ENCODE assay signal across 8 cellular contexts in the genomic region with DNA sequence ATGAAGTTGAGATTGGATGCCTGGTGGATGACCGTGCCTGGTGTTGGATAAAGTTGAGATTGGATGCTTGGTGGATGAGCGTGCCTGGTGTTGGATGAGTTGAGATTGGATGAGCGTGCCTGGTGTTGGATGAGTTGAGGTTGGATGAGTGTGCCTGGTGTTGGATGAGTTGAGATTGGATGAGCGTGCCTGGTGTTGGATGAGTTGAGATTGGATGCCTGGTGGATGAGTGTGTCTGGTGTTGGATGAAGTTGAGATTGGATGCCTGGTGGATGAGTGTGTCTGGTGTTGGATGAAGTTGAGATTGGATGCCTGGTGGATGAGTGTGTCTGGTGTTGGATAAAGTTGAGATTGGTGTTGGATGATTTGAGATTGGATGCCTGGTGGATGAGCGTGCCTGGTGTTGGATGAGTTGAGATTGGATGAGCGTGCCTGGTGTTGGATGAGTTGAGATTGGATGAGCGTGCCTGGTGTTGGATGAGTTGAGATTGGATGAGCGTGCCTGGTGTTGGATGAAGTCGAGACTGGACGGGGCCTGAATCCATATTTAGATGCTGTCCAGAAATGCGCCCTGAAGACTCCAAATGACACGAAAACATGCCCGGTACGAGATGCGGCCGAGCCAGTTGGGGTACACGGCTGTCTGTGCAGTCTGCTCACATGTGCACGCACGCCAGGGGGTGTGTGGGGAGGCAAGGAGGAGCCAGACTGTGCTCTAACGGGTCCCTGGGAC. TPM values are rescaled to one million over a fixed set of nuclear protein-coding genes. Genes with fewer than 3 reads are reported as not detected.
DNase-seq lines count a peak whose midpoint lies in the region; ATAC-seq, FAIRE-seq and TF ChIP-seq lines count a peak whose summit lies in the region.
"Not testable (repeated sequence)": the region's sequence is repeated elsewhere in the genome, so short reads cannot be mapped to it uniquely, and the experiment has no call there.

No MANE protein-coding gene starts in this region.

- not testable (repeated sequence) for H2BK15ac ChIP-seq in H1 (ENCODE audit: low read length)

- peak overlapping the region; percentile 84 for H3K56ac ChIP-seq in H1 (replicated peaks; ENCODE audit: insufficient read length, low read depth, low read length)

- not testable (repeated sequence) for H3K4me2 ChIP-seq in astrocyte (ENCODE audit: low read length); H1 (ENCODE audit: insufficient read depth in 1 of 2, low read depth in 2 of 2, low read length in 2 of 2); skeletal muscle satellite cell (ENCODE audit: low read length)

- H2BK120ac ChIP-seq in H1 (replicated peaks; ENCODE audit: low read depth, low read length), result not testable (repeated sequence)

- H2AK5ac ChIP-seq in H1 (ENCODE audit: low read depth, low read length), result not testable (repeated sequence)

- not testable (repeated sequence) for H3K79me1 ChIP-seq in H1 (ENCODE audit: low read depth, low read length)

- DNase-seq in ELR (ENCODE audit: low read depth) (peak; percentile 69), M059J (ENCODE audit: low read depth) (peak; percentile 54), astrocyte (ENCODE audit: low read depth) (peak; percentile 78), foreskin fibroblast (peak; percentile 34 to 54), right lobe of liver (peak in 2 of 3 donors; percentile 5 to 35)
- not testable (repeated sequence) for DNase-seq in RWPE2 (ENCODE audit: low spot score); H1 (ENCODE audit: low read depth in 1 of 2, low spot score in 2 of 2)

- not testable (repeated sequence) for H3K14ac ChIP-seq in H1 (ENCODE audit: insufficient read length)

- not testable (repeated sequence) for H3K4me3 ChIP-seq in RWPE2 (ENCODE audit: severe bottlenecking); astrocyte (ENCODE audit: insufficient read depth, low read depth, low read length); H1 (ENCODE audit: extremely low read depth in 1 of 4, insufficient read depth in 2 of 4, low read depth in 3 of 4, low read length in 4 of 4); foreskin fibroblast (ENCODE audit: low read depth in 1 of 2, low read length in 2 of 2); right lobe of liver
- peak overlapping the region; percentile 44 for H3K4me3 ChIP-seq in skeletal muscle satellite cell (ENCODE audit: low read length)

- not testable (repeated sequence) for H3K27me3 ChIP-seq in RWPE2 (ENCODE audit: insufficient read depth, poor library complexity, severe bottlenecking); astrocyte (ENCODE audit: insufficient read depth, low read length); H1 (replicated peaks in 1 of 4; ENCODE audit: control insufficient read depth in 3 of 4, extremely low read depth in 1 of 4, insufficient read depth in 3 of 4, low read length in 3 of 4); right lobe of liver; skeletal muscle satellite cell (ENCODE audit: control insufficient read depth, insufficient read depth, low read length)

- FAIRE-seq in astrocyte (lab: Jason Lieb, UNC); H1 (lab: Jason Lieb, UNC): not testable (repeated sequence)

- H3K27ac ChIP-seq in RWPE2 (ENCODE audit: poor library complexity, severe bottlenecking) (peak overlapping the region; percentile 99), astrocyte (ENCODE audit: low read depth, low read length) (peak overlapping the region; percentile 93)
- H3K27ac ChIP-seq in H1 (ENCODE audit: low read depth, low read length); right lobe of liver: not testable (repeated sequence)

- intact Hi-C loops in right lobe of liver (cut with DNase I), result not testable (repeated sequence)

- H3K4me1 Mint-ChIP-seq in astrocyte (ENCODE audit: low read depth, unreplicated experiment), result not testable (repeated sequence)

- not testable (repeated sequence) for H4K91ac ChIP-seq in H1 (replicated peaks; ENCODE audit: insufficient read length, low read length)

- H3K9me3 ChIP-seq in RWPE2 (ENCODE audit: severe bottlenecking); H1 (ENCODE audit: insufficient read depth in 2 of 2, low read depth in 1 of 2, low read length in 1 of 2); right lobe of liver; skeletal muscle satellite cell (replicated peaks; ENCODE audit: low read length): not testable (repeated sequence)
- peaks cover 12% of the 10 kb centered on the region for H3K9me3 ChIP-seq in astrocyte (ENCODE audit: insufficient read depth, low read depth, low read length)

- TF ChIP-seq EP300 in H1 (IDR thresholded peaks at IDR 0.05; ENCODE audit: borderline replicate concordance in 1 of 2, low read depth in 2 of 2, low read length in 2 of 2), result not testable (repeated sequence)

- not testable (repeated sequence) for H3K27me3 Mint-ChIP-seq in astrocyte (ENCODE audit: low read depth, unreplicated experiment)

- H3K9ac ChIP-seq in astrocyte (ENCODE audit: low read length) (peak overlapping the region; percentile 55), skeletal muscle satellite cell (ENCODE audit: low read depth, low read length) (peak overlapping the region; percentile 32)
- H3K9ac ChIP-seq in H1 (replicated peaks in 1 of 4; ENCODE audit: extremely low read depth in 1 of 4, low read depth in 3 of 4, low read length in 3 of 4), result not testable (repeated sequence)

- H4K5ac ChIP-seq in H1 (ENCODE audit: insufficient read length, low read depth, low read length), result not testable (repeated sequence)

- H3K4me3 Mint-ChIP-seq in astrocyte (ENCODE audit: unreplicated experiment), result not testable (repeated sequence)

- not testable (repeated sequence) for H2AFZ ChIP-seq in astrocyte (ENCODE audit: low read depth, low read length); H1 (ENCODE audit: low read length)

- H2BK20ac ChIP-seq in H1 (ENCODE audit: low read length), result not testable (repeated sequence)

- not testable (repeated sequence) for H3K18ac ChIP-seq in H1 (ENCODE audit: extremely low read depth, low read length)

- not testable (repeated sequence) for H3K23ac ChIP-seq in H1 (ENCODE audit: insufficient read length)

- peaks cover 41% of the 10 kb centered on the region for H3K36me3 ChIP-seq in RWPE2 (ENCODE audit: low read depth)
- not testable (repeated sequence) for H3K36me3 ChIP-seq in astrocyte (ENCODE audit: insufficient read depth, low read length)
- peaks cover 7 to 29% (median 19%) of the 10 kb centered on the region in 4 experiments; a peak in 5 of 8 replicates for H3K36me3 ChIP-seq in H1 (ENCODE audit: control insufficient read depth in 2 of 4, insufficient read depth in 4 of 4, low read length in 3 of 4)
- peaks cover 0 to 18% (median 4%) of the 10 kb centered on the region in 4 donors for H3K36me3 ChIP-seq in right lobe of liver
- peaks cover 62% of the 10 kb centered on the region for H3K36me3 ChIP-seq in skeletal muscle satellite cell (ENCODE audit: insufficient read depth, low read length)

- H3K4me1 ChIP-seq in RWPE2 (ENCODE audit: insufficient read depth, poor library complexity, severe bottlenecking) (peaks cover 29% of the 10 kb centered on the region), astrocyte (ENCODE audit: insufficient read depth, low read length) (peaks cover 17% of the 10 kb centered on the region), skeletal muscle satellite cell (ENCODE audit: control insufficient read depth, insufficient read depth, low read length) (peaks cover 26% of the 10 kb centered on the region)
- H3K4me1 ChIP-seq in H1 (replicated peaks in 1 of 4; ENCODE audit: control insufficient read depth in 3 of 4, insufficient read depth in 4 of 4, low read length in 3 of 4); right lobe of liver: not testable (repeated sequence)

- TF ChIP-seq POLR2A in H1 (IDR thresholded peaks at IDR 0.05; ENCODE audit: control extremely low read depth in 1 of 2, low read depth in 2 of 2, low read length in 2 of 2); right lobe of liver (IDR thresholded peaks at IDR 0.05): not testable (repeated sequence)

- peaks cover 11% of the 10 kb centered on the region for H3K36me3 Mint-ChIP-seq in astrocyte (ENCODE audit: low read depth, unreplicated experiment)

- TF ChIP-seq CTCF in RWPE2 (IDR thresholded peaks at IDR 0.05; ENCODE audit: poor library complexity, severe bottlenecking); astrocyte (IDR thresholded peaks at IDR 0.05; ENCODE audit: insufficient read depth, low read depth, low read length); H1 (IDR thresholded peaks at IDR 0.05; ENCODE audit: control extremely low read depth in 1 of 3, insufficient read depth in 1 of 3, low read depth in 1 of 3, low read length in 3 of 3); foreskin fibroblast (IDR thresholded peaks at IDR 0.05; ENCODE audit: low read depth, low read length); right lobe of liver (IDR thresholded peaks at IDR 0.05): not testable (repeated sequence)

- CTCF ChIA-PET in H1 (lab: Charles Lee; ENCODE audit: partially characterized antibody), result not testable (repeated sequence)

- H3K23me2 ChIP-seq in H1 (ENCODE audit: low read depth, low read length), result peaks cover 11% of the 10 kb centered on the region; the same call in 1 of the 2 replicates

- H3K27ac Mint-ChIP-seq in astrocyte (ENCODE audit: unreplicated experiment), result not testable (repeated sequence)

- WGBS in H1 (ENCODE audit: extremely low coverage in 1 of 2, insufficient coverage in 1 of 2, insufficient read length in 1 of 2, insufficient replicate concordance in 2 of 2, low coverage in 1 of 2, low lambda C conversion rate in 2 of 2, missing lambda C conversion rate in 1 of 2), 2 experiments, result 89% methylated on average over 15 of the region's 20 CpGs; no CpG with 5 or more reads in 1 of the 2 experiments
- WGBS in right lobe of liver (ENCODE audit: insufficient coverage, low coverage, low lambda C conversion rate, missing lambda C conversion rate), result 96% methylated on average over 11 of the region's 20 CpGs

- POLR2A ChIA-PET in H1 (lab: Charles Lee; ENCODE audit: partially characterized antibody), result interaction anchor here (1.4 kb wide), 1 partner anchor 16 kb away, joined by 3 read pairs; no protein-coding TSS in a partner anchor

- H3K9me3 Mint-ChIP-seq in astrocyte (ENCODE audit: unreplicated experiment), result not testable (repeated sequence)

- not testable (repeated sequence) for H4K8ac ChIP-seq in H1 (ENCODE audit: extremely low read depth, insufficient read depth, low read length)

- not testable (repeated sequence) for TF ChIP-seq RAD21 in H1 (IDR thresholded peaks at IDR 0.05 in 1 of 2, conservative IDR thresholded peaks at IDR 0.05 in 1 of 2; ENCODE audit: low read depth in 2 of 2, low read length in 2 of 2)

- H4K20me1 ChIP-seq in astrocyte (ENCODE audit: insufficient read depth, low read length) (peaks cover 30% of the 10 kb centered on the region), H1 (replicated peaks in 1 of 2; ENCODE audit: control insufficient read depth in 1 of 2, insufficient read depth in 2 of 2, low read length in 2 of 2) (peaks cover under 1 to 19% of the 10 kb centered on the region in 2 experiments)

- ATAC-seq in RWPE2 (ENCODE audit: low read depth), result peak; percentile 7; the same call in 1 of the 3 replicates
- ATAC-seq in right lobe of liver, result not testable (repeated sequence)

- H3K4ac ChIP-seq in H1 (replicated peaks; ENCODE audit: insufficient read length, low read depth, low read length), result not testable (repeated sequence)

- H2BK5ac ChIP-seq in H1 (ENCODE audit: low read depth, low read length), result not testable (repeated sequence)

- H2BK12ac ChIP-seq in H1 (ENCODE audit: low read depth, low read length), result not testable (repeated sequence)

- H3K79me2 ChIP-seq in astrocyte (ENCODE audit: insufficient read depth, low read length), result peaks cover 37% of the 10 kb centered on the region
- not testable (repeated sequence) for H3K79me2 ChIP-seq in H1 (ENCODE audit: control insufficient read depth in 1 of 2, insufficient read depth in 2 of 2, low read length in 2 of 2)

RNA-seq across cellular contexts. Expression of a gene that starts 22.4 kb away (rescaled TPM):
- total RNA-seq in M059J (2014; rRNA removed; shearing (Covaris generic)), result 1.5 and 3.9 TPM in 2 replicates
- total RNA-seq in astrocyte (14.2 and 14.8 TPM in 2 replicates), right lobe of liver (10 to 100 TPM in 3 of 6 experiments, 1 to 10 TPM in 3; 9.1 to 14.5 (median 11.3) TPM)
- 19.0 and 19.4 TPM in 2 replicates for total RNA-seq in H1 (2021; fragmentation: NEBNext Ultra II Directional; extraction: Animal tissue kit (Norgen Biotek cat#: 25700))
- polyA plus RNA-seq in H1 (2011; rRNA removed), result 14.5 and 21.1 TPM in 2 replicates
- polyA plus RNA-seq in H1 (2011; cell fraction: cytosol; rRNA removed), result 14.8 TPM
- polyA plus RNA-seq in H1 (2011; cell fraction: nucleus; rRNA removed), result 106 TPM
- polyA plus RNA-seq in H1 (2012, experiment 1 of 2), result 17.0 to 21.8 TPM (median 19.1 TPM) in 4 replicates
- polyA plus RNA-seq in H1 (2012, experiment 2 of 2), result 2.3 TPM
- 9.4 TPM for polyA plus RNA-seq in H1 (2013, experiment 1 of 2)
- 8.0 TPM for polyA plus RNA-seq in H1 (2013, experiment 2 of 2)
- 7.8 and 8.3 TPM in 2 replicates for polyA minus RNA-seq in H1 (2011; rRNA and poly(A)+ RNA removed)
- polyA minus RNA-seq in H1 (2011; cell fraction: cytosol; rRNA and poly(A)+ RNA removed), result 13.4 TPM
- 25.9 TPM for polyA minus RNA-seq in H1 (2011; cell fraction: nucleus; rRNA and poly(A)+ RNA removed)
- total RNA-seq in skeletal muscle satellite cell (2012; rRNA removed), result 7.0 and 17.7 TPM in 2 replicates

RNA-seq across cellular contexts. Expression of a gene that starts 34.9 kb away (rescaled TPM):
- 44.4 and 75.0 TPM in 2 replicates for total RNA-seq in M059J (2014; rRNA removed; shearing (Covaris generic))
- total RNA-seq in astrocyte, result 73.3 and 79.3 TPM in 2 replicates
- 75.3 and 75.8 TPM in 2 replicates for total RNA-seq in H1 (2021; fragmentation: NEBNext Ultra II Directional; extraction: Animal tissue kit (Norgen Biotek cat#: 25700))
- 133 and 166 TPM in 2 replicates for polyA plus RNA-seq in H1 (2011; rRNA removed)
- polyA plus RNA-seq in H1 (2011; cell fraction: cytosol; rRNA removed), result 136 TPM
- polyA plus RNA-seq in H1 (2011; cell fraction: nucleus; rRNA removed), result 178 TPM
- 65.1 to 86.6 TPM (median 84.3 TPM) in 4 replicates for polyA plus RNA-seq in H1 (2012, experiment 1 of 2)
- polyA plus RNA-seq in H1 (2012, experiment 2 of 2), result 68.5 TPM
- 51.3 TPM for polyA plus RNA-seq in H1 (2013, experiment 1 of 2)
- polyA plus RNA-seq in H1 (2013, experiment 2 of 2), result 48.3 TPM
- 55.7 and 65.9 TPM in 2 replicates for polyA minus RNA-seq in H1 (2011; rRNA and poly(A)+ RNA removed)
- polyA minus RNA-seq in H1 (2011; cell fraction: cytosol; rRNA and poly(A)+ RNA removed), result 67.3 TPM
- polyA minus RNA-seq in H1 (2011; cell fraction: nucleus; rRNA and poly(A)+ RNA removed), result 68.6 TPM
- 10 to 100 TPM; 24.3 to 42.0 (median 27.9) TPM for total RNA-seq in right lobe of liver
- 71.7 and 73.6 TPM in 2 replicates for total RNA-seq in skeletal muscle satellite cell (2012; rRNA removed)
